ENCODE assay signal across 13 cellular contexts in genomic region chr15:59524331-59524731, GRCh38.
A peak's percentile ranks its signal among the peaks of the same experiment; 100 is the strongest.
DNase-seq lines count a peak whose midpoint lies in the region; ATAC-seq, FAIRE-seq and TF ChIP-seq lines count a peak whose summit lies in the region.
"Had no signal": no experiment of that assay in that cellular context is flagged by ENCODE, and none has a peak within 500 bp of the region (broad histone marks: within the 10 kb centered on the region; RNA-seq: fewer than 3 reads in every experiment).

No MANE protein-coding gene starts in this region.

- CTCF ChIA-PET in GM12878 (lab: Yijun Ruan, JAX): interaction anchor here (1.3 to 2.8 kb wide), 4 partner anchors 9 to 23 kb away, joined by 4 to 14 read pairs (median 10); no protein-coding TSS in a partner anchor

- no peak for ATAC-seq in GM12878
- ATAC-seq: WTC11 had no signal

- no peak for TF ChIP-seq EP300 in GM12878 (IDR thresholded peaks at IDR 0.05; ENCODE audit: borderline replicate concordance in 1 of 2, control insufficient read depth in 1 of 2, low read depth in 2 of 2, low read length in 2 of 2)

- no peaks in the 10 kb centered on the region for H4K20me1 ChIP-seq in GM12878 (ENCODE audit: control insufficient read depth, insufficient read depth)

- RAD21 ChIA-PET in GM12878 (lab: Charles Lee; ENCODE audit: unreplicated experiment): interaction anchor here (0.7 to 1.9 kb wide), 4 partner anchors 8 to 544 kb away, joined by 3 to 6 read pairs (median 4); no protein-coding TSS in a partner anchor

- H3K27ac ChIP-seq in GM12878 (ENCODE audit: control insufficient read depth, insufficient read depth): no peak overlapping the region
- H3K27ac ChIP-seq in uterus: no peak overlapping the region
- H3K27ac ChIP-seq: 22Rv1 had no signal

- FAIRE-seq in GM12878 (lab: Jason Lieb, UNC): no peak

- WGBS in GM12878 (ENCODE audit: insufficient coverage, insufficient replicate concordance, low lambda C conversion rate, missing lambda C conversion rate): 30% methylated on average over 5 of the region's 5 CpGs

- H3K4me3 ChIP-seq in GM12878 (no peak overlapping the region), uterus (no peak overlapping the region)

- peak overlapping the region; percentile 57 for H2AFZ ChIP-seq in GM12878 (ENCODE audit: control insufficient read depth, low read depth, low read length)

- in situ Hi-C loops in GM12878 (cut with MboI): loop anchor here (10.0 kb wide), 1 partner anchor 1300 kb away; no protein-coding TSS in a partner anchor

- H3K36me3 Mint-ChIP-seq in IgD-negative memory B cell: no peaks in the 10 kb centered on the region
- no peaks in the 10 kb centered on the region for H3K36me3 Mint-ChIP-seq in neural crest cell (ENCODE audit: low read depth)
- H3K36me3 Mint-ChIP-seq: WTC11 had no signal

- no peak overlapping the region; the same call in 1 of the 2 replicates for H3K9ac ChIP-seq in GM12878 (ENCODE audit: control insufficient read depth, insufficient read depth, low read length)

- H3K9me3 ChIP-seq in GM12878 (replicated peaks; ENCODE audit: control insufficient read depth, insufficient read depth, low read length) (no peaks in the 10 kb centered on the region), uterus (no peaks in the 10 kb centered on the region)

- no peaks in the 10 kb centered on the region for H3K27me3 Mint-ChIP-seq in IgD-negative memory B cell
- H3K27me3 Mint-ChIP-seq in neural crest cell (ENCODE audit: low read depth): no peaks in the 10 kb centered on the region

- POLR2A ChIA-PET in GM12878 (lab: Charles Lee): no interaction called here

- H3K79me2 ChIP-seq in GM12878 (ENCODE audit: control insufficient read depth, insufficient read depth, low read length): no peaks in the 10 kb centered on the region

- DNase-seq in DMS153 treated with DMSO at 0.1 percent for 48 hours (lab: John Stamatoyannopoulos, UW; ENCODE audit: unreplicated experiment): peak; percentile 0
- DNase-seq in DMS153 (lab: John Stamatoyannopoulos, UW): no peak
- DNase-seq in GM12878 (ENCODE audit: low read depth, low spot score): no peak
- DNase-seq in neural crest cell (ENCODE audit: low read depth, low spot score): no peak
- no peak for DNase-seq in NCI-H187 (lab: John Stamatoyannopoulos, UW)
- DNase-seq in SW 1271 (lab: John Stamatoyannopoulos, UW): no peak
- no peak for DNase-seq in uterus
- DNase-seq: DND-41; SHP77; stimulated activated CD4-positive, alpha-beta T cell treated with anti-CD3 and anti-CD28 coated beads, Interleukin-4, amount 100 ng/mL, for 1 hour had no signal

- BruUV-seq in GM12878 (replicated peaks; lab: Mats Ljungman, UMichigan): no TSS peak

- no peaks in the 10 kb centered on the region for H3K9me3 Mint-ChIP-seq in IgD-negative memory B cell
- no peaks in the 10 kb centered on the region for H3K9me3 Mint-ChIP-seq in neural crest cell

- no peak overlapping the region for H3K4me2 ChIP-seq in GM12878 (ENCODE audit: control insufficient read depth, insufficient read depth)

- no peak for TF ChIP-seq POLR2A in GM12878 (IDR thresholded peaks at IDR 0.05; ENCODE audit: low read depth, low read length)
- TF ChIP-seq POLR2A in uterus (IDR thresholded peaks at IDR 0.05): no peak

- SMC1A ChIA-PET in GM12878 (lab: Charles Lee; ENCODE audit: uncharacterized antibody, unreplicated experiment): interaction anchor here (0.8 to 2.3 kb wide), 2 partner anchors 10 to 359 kb away, joined by 3 to 8 read pairs; no protein-coding TSS in a partner anchor

- H3K4me1 ChIP-seq in GM12878 (ENCODE audit: control insufficient read depth, insufficient read depth, low read length) (peaks cover 23% of the 10 kb centered on the region), uterus (no peaks in the 10 kb centered on the region)

- intact Hi-C loops in GM12878 (cut with micrococcal nuclease; ENCODE audit: unreplicated experiment) (no loop called here), uterus (cut with DNase I; ENCODE audit: low total_unique reads) (no loop called here)

- H3K4me3 Mint-ChIP-seq in IgD-negative memory B cell: peak overlapping the region in 3 of 4 donors; percentile 36 to 89 (median 85)
- H3K4me3 Mint-ChIP-seq in neural crest cell: no peak overlapping the region
- H3K4me3 Mint-ChIP-seq: WTC11 had no signal

- H3K4me1 Mint-ChIP-seq in IgD-negative memory B cell: peaks cover 37 to 49% (median 43%) of the 10 kb centered on the region in 3 donors
- H3K4me1 Mint-ChIP-seq in neural crest cell: peaks cover 6% of the 10 kb centered on the region

- TF ChIP-seq RAD21 in GM12878 (IDR thresholded peaks at IDR 0.05; ENCODE audit: insufficient read depth, low read depth, low read length): no peak

- peak overlapping the region; percentile 80 to 94 (median 86) for H3K27ac Mint-ChIP-seq in IgD-negative memory B cell
- peak overlapping the region; percentile 83 for H3K27ac Mint-ChIP-seq in neural crest cell (ENCODE audit: unreplicated experiment)

- H3K36me3 ChIP-seq in GM12878 (ENCODE audit: control insufficient read depth in 2 of 2, insufficient read depth in 2 of 2, low read length in 1 of 2): no peaks in the 10 kb centered on the region
- H3K36me3 ChIP-seq in uterus: no peaks in the 10 kb centered on the region

- TF ChIP-seq CTCF in GM12878 (IDR thresholded peaks at IDR 0.05 in 2 of 3, conservative IDR thresholded peaks at IDR 0.05 in 1 of 3; ENCODE audit: control insufficient read depth in 2 of 3, extremely low read depth in 1 of 3, insufficient read depth in 1 of 3, low read depth in 3 of 3, low read length in 3 of 3) (no peak), neural crest cell (conservative IDR thresholded peaks at IDR 0.05) (no peak), uterus (IDR thresholded peaks at IDR 0.05) (no peak)

- H3K27me3 ChIP-seq in GM12878 (replicated peaks in 1 of 2; ENCODE audit: control insufficient read depth in 2 of 2, insufficient read depth in 2 of 2, low read length in 1 of 2) (no peaks in the 10 kb centered on the region), uterus (no peaks in the 10 kb centered on the region)

TF ChIP-seq in GM12878, 131 proteins besides CTCF, POLR2A, EP300 and RAD21:
- TF ChIP-seq ATF7 (IDR thresholded peaks at IDR 0.05; ENCODE audit: low read depth) (no peak), NFXL1 (IDR thresholded peaks at IDR 0.05; ENCODE audit: borderline replicate concordance) (no peak), RUNX3 (IDR thresholded peaks at IDR 0.05; ENCODE audit: low read length) (no peak), MEF2B (IDR thresholded peaks at IDR 0.05; ENCODE audit: partially characterized antibody, poor library complexity, severe bottlenecking) (no peak), ZZZ3 (IDR thresholded peaks at IDR 0.05; ENCODE audit: control insufficient read depth, insufficient read length, low read depth) (no peak), SREBF1 (IDR thresholded peaks at IDR 0.05; ENCODE audit: low read length) (no peak), USF1 (IDR thresholded peaks at IDR 0.05; ENCODE audit: borderline replicate concordance, extremely low read length, insufficient read depth, low read depth, low read length) (no peak), IKZF1 (conservative IDR thresholded peaks at IDR 0.05) (no peak)
TF ChIP-seq in GM12878: peak in this region for 0.
